In the genomic region with DNA sequence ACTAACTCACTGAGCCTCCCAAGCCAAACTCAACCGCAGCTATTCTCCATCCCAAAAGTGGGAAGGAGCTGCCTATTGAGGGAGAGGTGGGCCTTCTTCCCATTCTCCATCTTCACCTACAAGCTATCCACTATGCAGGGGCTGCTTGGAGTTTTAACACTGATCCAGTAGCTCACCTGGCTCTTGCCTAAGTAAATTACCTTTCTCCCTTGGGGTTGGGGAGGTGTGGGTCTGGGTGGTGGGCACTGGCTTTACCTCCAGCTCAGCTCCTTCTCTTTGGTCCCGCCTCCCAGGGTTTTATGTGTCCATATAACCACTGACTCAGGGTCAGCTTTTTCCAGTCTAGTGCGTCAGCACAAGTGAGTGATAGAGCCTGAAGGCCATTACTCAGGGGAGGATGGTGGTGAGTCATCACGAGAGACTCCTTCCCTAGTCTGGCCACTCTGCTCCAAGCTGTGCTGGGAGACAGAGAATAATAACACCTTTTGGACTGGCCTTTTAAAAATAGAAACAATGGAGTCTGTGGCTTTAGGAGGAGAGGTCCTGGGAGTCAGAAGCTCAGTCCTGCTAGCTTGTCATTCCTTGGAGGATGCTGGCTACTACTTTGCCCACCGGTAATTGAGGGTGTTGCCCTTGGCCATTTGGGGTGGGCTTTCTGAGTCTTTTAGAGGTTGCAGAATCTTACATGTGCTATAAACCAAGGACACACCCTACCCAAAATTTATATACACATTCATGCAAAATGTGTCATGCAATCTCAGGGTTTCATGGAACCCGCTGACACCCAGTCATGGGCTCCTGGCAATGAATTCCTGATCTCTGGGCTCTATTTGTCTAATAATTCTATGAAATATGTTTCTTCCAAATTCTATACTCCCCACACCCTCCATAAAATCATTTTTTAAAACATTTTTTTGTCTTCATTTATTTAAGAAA, we compare ENCODE assay signal across 1 cellular context.
TF ChIP-seq lines count a peak whose summit lies in the region.

No MANE protein-coding gene starts in this region.

TF ChIP-seq in WTC11, 78 proteins besides CTCF, POLR2A, EP300 and RAD21 (continued from another document):
- TF ChIP-seq, protein P1, sequence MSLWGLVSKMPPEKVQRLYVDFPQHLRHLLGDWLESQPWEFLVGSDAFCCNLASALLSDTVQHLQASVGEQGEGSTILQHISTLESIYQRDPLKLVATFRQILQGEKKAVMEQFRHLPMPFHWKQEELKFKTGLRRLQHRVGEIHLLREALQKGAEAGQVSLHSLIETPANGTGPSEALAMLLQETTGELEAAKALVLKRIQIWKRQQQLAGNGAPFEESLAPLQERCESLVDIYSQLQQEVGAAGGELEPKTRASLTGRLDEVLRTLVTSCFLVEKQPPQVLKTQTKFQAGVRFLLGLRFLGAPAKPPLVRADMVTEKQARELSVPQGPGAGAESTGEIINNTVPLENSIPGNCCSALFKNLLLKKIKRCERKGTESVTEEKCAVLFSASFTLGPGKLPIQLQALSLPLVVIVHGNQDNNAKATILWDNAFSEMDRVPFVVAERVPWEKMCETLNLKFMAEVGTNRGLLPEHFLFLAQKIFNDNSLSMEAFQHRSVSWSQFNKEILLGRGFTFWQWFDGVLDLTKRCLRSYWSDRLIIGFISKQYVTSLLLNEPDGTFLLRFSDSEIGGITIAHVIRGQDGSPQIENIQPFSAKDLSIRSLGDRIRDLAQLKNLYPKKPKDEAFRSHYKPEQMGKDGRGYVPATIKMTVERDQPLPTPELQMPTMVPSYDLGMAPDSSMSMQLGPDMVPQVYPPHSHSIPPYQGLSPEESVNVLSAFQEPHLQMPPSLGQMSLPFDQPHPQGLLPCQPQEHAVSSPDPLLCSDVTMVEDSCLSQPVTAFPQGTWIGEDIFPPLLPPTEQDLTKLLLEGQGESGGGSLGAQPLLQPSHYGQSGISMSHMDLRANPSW (CRISPR knock-in tag; conservative IDR thresholded peaks at IDR 0.05; ENCODE audit: low read depth) = no peak
- TF ChIP-seq NFYB (CRISPR knock-in tag; conservative IDR thresholded peaks at IDR 0.05; ENCODE audit: low read depth) (no peak), ESRRA (CRISPR knock-in tag; IDR thresholded peaks at IDR 0.05; ENCODE audit: borderline replicate concordance) (no peak), KAT7 (CRISPR knock-in tag; IDR thresholded peaks at IDR 0.05; ENCODE audit: borderline replicate concordance) (no peak), JAZF1 (CRISPR knock-in tag; IDR thresholded peaks at IDR 0.05) (no peak)
- TF ChIP-seq, protein P2, sequence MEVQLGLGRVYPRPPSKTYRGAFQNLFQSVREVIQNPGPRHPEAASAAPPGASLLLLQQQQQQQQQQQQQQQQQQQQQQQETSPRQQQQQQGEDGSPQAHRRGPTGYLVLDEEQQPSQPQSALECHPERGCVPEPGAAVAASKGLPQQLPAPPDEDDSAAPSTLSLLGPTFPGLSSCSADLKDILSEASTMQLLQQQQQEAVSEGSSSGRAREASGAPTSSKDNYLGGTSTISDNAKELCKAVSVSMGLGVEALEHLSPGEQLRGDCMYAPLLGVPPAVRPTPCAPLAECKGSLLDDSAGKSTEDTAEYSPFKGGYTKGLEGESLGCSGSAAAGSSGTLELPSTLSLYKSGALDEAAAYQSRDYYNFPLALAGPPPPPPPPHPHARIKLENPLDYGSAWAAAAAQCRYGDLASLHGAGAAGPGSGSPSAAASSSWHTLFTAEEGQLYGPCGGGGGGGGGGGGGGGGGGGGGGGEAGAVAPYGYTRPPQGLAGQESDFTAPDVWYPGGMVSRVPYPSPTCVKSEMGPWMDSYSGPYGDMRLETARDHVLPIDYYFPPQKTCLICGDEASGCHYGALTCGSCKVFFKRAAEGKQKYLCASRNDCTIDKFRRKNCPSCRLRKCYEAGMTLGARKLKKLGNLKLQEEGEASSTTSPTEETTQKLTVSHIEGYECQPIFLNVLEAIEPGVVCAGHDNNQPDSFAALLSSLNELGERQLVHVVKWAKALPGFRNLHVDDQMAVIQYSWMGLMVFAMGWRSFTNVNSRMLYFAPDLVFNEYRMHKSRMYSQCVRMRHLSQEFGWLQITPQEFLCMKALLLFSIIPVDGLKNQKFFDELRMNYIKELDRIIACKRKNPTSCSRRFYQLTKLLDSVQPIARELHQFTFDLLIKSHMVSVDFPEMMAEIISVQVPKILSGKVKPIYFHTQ (CRISPR knock-in tag; IDR thresholded peaks at IDR 0.05) = no peak
- TF ChIP-seq, protein P3, sequence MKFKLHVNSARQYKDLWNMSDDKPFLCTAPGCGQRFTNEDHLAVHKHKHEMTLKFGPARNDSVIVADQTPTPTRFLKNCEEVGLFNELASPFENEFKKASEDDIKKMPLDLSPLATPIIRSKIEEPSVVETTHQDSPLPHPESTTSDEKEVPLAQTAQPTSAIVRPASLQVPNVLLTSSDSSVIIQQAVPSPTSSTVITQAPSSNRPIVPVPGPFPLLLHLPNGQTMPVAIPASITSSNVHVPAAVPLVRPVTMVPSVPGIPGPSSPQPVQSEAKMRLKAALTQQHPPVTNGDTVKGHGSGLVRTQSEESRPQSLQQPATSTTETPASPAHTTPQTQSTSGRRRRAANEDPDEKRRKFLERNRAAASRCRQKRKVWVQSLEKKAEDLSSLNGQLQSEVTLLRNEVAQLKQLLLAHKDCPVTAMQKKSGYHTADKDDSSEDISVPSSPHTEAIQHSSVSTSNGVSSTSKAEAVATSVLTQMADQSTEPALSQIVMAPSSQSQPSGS (CRISPR knock-in tag; IDR thresholded peaks at IDR 0.05; ENCODE audit: borderline replicate concordance, low read depth) = no peak
- TF ChIP-seq, protein P4, sequence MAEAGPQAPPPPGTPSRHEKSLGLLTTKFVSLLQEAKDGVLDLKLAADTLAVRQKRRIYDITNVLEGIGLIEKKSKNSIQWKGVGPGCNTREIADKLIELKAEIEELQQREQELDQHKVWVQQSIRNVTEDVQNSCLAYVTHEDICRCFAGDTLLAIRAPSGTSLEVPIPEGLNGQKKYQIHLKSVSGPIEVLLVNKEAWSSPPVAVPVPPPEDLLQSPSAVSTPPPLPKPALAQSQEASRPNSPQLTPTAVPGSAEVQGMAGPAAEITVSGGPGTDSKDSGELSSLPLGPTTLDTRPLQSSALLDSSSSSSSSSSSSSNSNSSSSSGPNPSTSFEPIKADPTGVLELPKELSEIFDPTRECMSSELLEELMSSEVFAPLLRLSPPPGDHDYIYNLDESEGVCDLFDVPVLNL (CRISPR knock-in tag; IDR thresholded peaks at IDR 0.05; ENCODE audit: borderline replicate concordance, low read depth) = no peak
- TF ChIP-seq, protein P5, sequence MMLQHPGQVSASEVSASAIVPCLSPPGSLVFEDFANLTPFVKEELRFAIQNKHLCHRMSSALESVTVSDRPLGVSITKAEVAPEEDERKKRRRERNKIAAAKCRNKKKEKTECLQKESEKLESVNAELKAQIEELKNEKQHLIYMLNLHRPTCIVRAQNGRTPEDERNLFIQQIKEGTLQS (CRISPR knock-in tag; conservative IDR thresholded peaks at IDR 0.05) = no peak
